In the genomic region with DNA sequence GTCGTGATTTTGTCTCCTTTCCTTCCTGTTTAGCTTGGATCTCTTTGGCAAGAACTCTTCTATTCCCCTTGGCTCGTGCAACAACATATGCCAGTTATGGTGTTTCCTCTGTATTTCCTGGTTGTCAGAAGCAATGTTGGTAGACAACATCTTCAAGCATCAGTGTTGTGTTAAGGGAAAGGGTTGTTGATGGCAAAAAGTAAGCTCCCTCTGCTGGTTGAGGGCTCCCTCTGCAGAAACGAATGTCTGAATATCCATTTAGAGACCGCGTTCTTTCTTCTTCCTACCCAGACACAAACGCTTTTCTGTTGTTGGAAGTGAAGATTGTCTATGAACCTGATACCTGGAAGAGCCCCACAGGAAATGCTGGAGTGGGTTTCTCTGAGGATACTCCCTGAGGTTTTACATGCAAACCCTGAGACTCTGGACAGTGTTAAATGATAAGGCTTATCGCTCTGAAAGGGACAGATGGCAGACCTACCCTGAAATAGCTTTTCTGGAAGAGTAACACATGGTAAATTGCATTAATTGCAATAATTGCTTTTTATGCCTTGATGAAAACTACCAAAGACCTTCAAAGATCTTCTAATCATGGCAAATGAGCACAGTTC, we compare ENCODE assay signal across 8 cellular contexts. TPM values are rescaled to one million over a fixed set of nuclear protein-coding genes. Genes with fewer than 3 reads are reported as not detected.
DNase-seq lines count a peak whose midpoint lies in the region; ATAC-seq and TF ChIP-seq lines count a peak whose summit lies in the region.

No MANE protein-coding gene starts in this region.

- no peaks in the 10 kb centered on the region for H3F3A ChIP-seq in PC-9 (ENCODE audit: insufficient read depth, low read depth)

- H3K27ac ChIP-seq in PC-9 (no peak overlapping the region), epithelial cell of prostate (no peak overlapping the region)

- ATAC-seq in HG03039 (IDR thresholded peaks at IDR 0.05; ENCODE audit: unreplicated experiment) (peak; percentile 53), HG02763 (IDR thresholded peaks at IDR 0.05; ENCODE audit: unreplicated experiment) (no peak)

- H3K79me2 ChIP-seq in PC-9 (ENCODE audit: low read depth): no peaks in the 10 kb centered on the region

- peaks cover 34% of the 10 kb centered on the region for H3K27me3 Mint-ChIP-seq in osteocyte (ENCODE audit: unreplicated experiment)

- peaks cover 1% of the 10 kb centered on the region for H3K4me1 Mint-ChIP-seq in osteocyte (ENCODE audit: unreplicated experiment)

- H3K9me3 ChIP-seq in PC-9 (ENCODE audit: insufficient read depth, low read depth): no peaks in the 10 kb centered on the region

- BruUV-seq in PC-9 (replicated peaks; lab: Mats Ljungman, UMichigan): no TSS peak

- H3K36me3 Mint-ChIP-seq in osteocyte (ENCODE audit: unreplicated experiment): no peaks in the 10 kb centered on the region

- no peak overlapping the region for H3K4me3 Mint-ChIP-seq in osteocyte (ENCODE audit: unreplicated experiment)

- no peak overlapping the region for H3K27ac Mint-ChIP-seq in osteocyte (ENCODE audit: unreplicated experiment)

- POLR2A ChIA-PET in PC-9 (lab: Charles Lee; ENCODE audit: unreplicated experiment): no interaction called here

- no peaks in the 10 kb centered on the region for H3K27me3 ChIP-seq in PC-9 (ENCODE audit: insufficient read depth, low read depth)

- CTCF ChIA-PET in PC-9 (lab: Charles Lee): no interaction called here

- TF ChIP-seq CTCF in PC-9 (conservative IDR thresholded peaks at IDR 0.05) (peak; percentile 62), osteocyte (IDR thresholded peaks at IDR 0.05) (peak; percentile 62)

- no peaks in the 10 kb centered on the region for H4K20me1 ChIP-seq in PC-9 (ENCODE audit: insufficient read depth)

- no peaks in the 10 kb centered on the region for H3K36me3 ChIP-seq in PC-9 (ENCODE audit: low read depth)

- H2AFZ ChIP-seq in PC-9: no peak overlapping the region

- intact Hi-C loops in PC-9 (cut with micrococcal nuclease; ENCODE audit: unreplicated experiment): loop anchor here (10.0 kb wide), 1 partner anchor 640 kb away; no protein-coding TSS in a partner anchor

- no peaks in the 10 kb centered on the region for H3K9me2 ChIP-seq in PC-9 (ENCODE audit: insufficient read depth)

- no peak overlapping the region for H3K4me3 ChIP-seq in PC-9

- no peaks in the 10 kb centered on the region for H3K4me1 ChIP-seq in PC-9 (replicated peaks; ENCODE audit: insufficient read depth)

- peak; percentile 14 for DNase-seq in A172 (ENCODE audit: low spot score)
- DNase-seq in GM03348 (ENCODE audit: low spot score): peak; percentile 78
- peak in 1 of 2 experiments; percentile 37 for DNase-seq in PC-9
- DNase-seq in epithelial cell of prostate (ENCODE audit: low read depth, low spot score): peak; percentile 2
- no peak for DNase-seq in osteocyte (ENCODE audit: extremely low spot score, unreplicated experiment)
- no peak for DNase-seq in stimulated activated CD4-positive, alpha-beta T cell treated with anti-CD3 and anti-CD28 coated beads, Interleukin-4, amount 100 ng/mL, for 1 hour

- no peak overlapping the region for H3K4me2 ChIP-seq in PC-9

- no peaks in the 10 kb centered on the region for H3K9me3 Mint-ChIP-seq in osteocyte (ENCODE audit: unreplicated experiment)

RNA-seq across cellular contexts. Expression of a gene that starts 23.6 kb away (rescaled TPM):
- total RNA-seq in A172 (2014; rRNA removed; shearing (Covaris generic)): not detected in 2 replicates
- total RNA-seq in PC-9 (2021) (not detected in 2 replicates), osteocyte (not detected in 2 replicates)

Comparison
In these comparisons a context has a peak if more than half of its experiments do, and no peak if none do; other contexts are left out.
1. DNase-seq: peak in A172 (single experiment), GM03348 (single experiment) and epithelial cell of prostate (single experiment); none in osteocyte (single experiment) and stimulated activated CD4-positive, alpha-beta T cell treated with anti-CD3 and anti-CD28 coated beads, Interleukin-4, amount 100 ng/mL, for 1 hour (single experiment).